In the genomic region with DNA sequence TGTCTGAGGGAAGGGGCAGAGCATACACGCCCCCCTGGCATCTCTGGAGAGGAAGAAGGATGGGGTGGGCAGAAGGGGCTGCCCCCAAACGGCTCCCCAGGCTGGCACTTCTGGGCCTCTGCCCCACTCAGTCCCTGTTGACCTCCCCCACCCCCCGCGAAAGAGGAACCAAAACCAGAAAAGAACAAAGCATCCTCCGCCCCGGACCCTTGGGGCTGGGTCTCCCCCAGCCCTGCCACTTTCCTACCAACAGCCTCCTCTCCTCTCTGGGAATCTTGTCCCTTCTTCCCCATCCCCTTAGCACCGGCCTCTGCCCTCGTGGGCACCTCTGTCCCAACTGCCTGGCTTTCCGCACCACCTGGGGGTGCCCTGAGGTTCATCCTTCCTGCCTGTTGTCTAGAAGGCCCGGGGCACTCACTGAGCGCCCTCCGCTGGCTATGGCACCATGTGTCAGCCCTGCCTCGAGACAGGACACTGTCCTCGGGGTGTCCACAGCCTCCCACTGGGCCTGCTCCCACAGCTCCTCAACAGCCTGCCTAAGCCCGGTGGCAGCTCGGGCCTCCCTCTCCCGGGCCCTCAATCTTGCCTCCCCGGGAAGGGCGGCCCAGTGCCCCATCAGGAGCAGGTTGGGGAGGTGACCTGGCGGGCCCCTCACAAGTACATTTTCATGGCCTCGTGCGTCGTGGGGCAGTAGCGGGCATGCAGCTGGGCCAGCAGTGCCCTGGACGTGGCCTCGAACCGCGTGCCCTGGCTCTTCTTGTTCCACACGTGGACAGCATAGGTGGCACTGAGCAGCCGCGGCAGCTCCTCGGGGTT, we compare ENCODE assay signal across 15 cellular contexts. TPM values are rescaled to one million over a fixed set of nuclear protein-coding genes. Genes with fewer than 3 reads are reported as not detected.
DNase-seq lines count a peak whose midpoint lies in the region; ATAC-seq and TF ChIP-seq lines count a peak whose summit lies in the region.
"Had no signal": no experiment of that assay in that cellular context is flagged by ENCODE, and none has a peak within 500 bp of the region (broad histone marks: within the 10 kb centered on the region; RNA-seq: fewer than 3 reads in every experiment).

No MANE protein-coding gene starts in this region.

- H3K4me2 ChIP-seq in Karpas-422 (ENCODE audit: low read depth, low read length, poor library complexity, severe bottlenecking): peak overlapping the region; percentile 72

- no peaks in the 10 kb centered on the region for H3K9me2 ChIP-seq in Karpas-422 (replicated peaks; ENCODE audit: insufficient read depth, low read length)

- no peaks in the 10 kb centered on the region for H3K9me3 Mint-ChIP-seq in stimulated activated naive B cell treated with anti-CD40 and anti-IgM and Interleukin-4, amounts not matched to agents 10 μg/mL and 1 μg/mL and 100 μg/mL, for 72 hours
- H3K9me3 Mint-ChIP-seq: activated naive CD8-positive, alpha-beta T cell treated with anti-CD3 and anti-CD28 coated beads, Interleukin-2, amount 10 ng/mL, durations not matched to agents 7 days and 5 days had no signal

- no peaks in the 10 kb centered on the region for H3K27me3 ChIP-seq in Karpas-422 (ENCODE audit: low read length)
- no peaks in the 10 kb centered on the region for H3K27me3 ChIP-seq in ovary

- H3K27ac ChIP-seq in Karpas-422 (ENCODE audit: low read length): no peak overlapping the region
- H3K27ac ChIP-seq in ovary: no peak overlapping the region

- H3K9ac ChIP-seq in Karpas-422 (ENCODE audit: low read length): peak overlapping the region; percentile 58

- H3K4me1 ChIP-seq in Karpas-422 (ENCODE audit: low read length) (peaks cover 25% of the 10 kb centered on the region), ovary (ENCODE audit: insufficient read depth) (peaks cover 14% of the 10 kb centered on the region)

- TF ChIP-seq EP300 in ovary (IDR thresholded peaks at IDR 0.05): no peak

- no peaks in the 10 kb centered on the region for H3K9me3 ChIP-seq in Karpas-422 (ENCODE audit: low read length)
- H3K9me3 ChIP-seq in ovary: no peaks in the 10 kb centered on the region

- peaks cover 0 to 3% of the 10 kb centered on the region in 2 donors for H3K36me3 Mint-ChIP-seq in stimulated activated naive B cell treated with anti-CD40 and anti-IgM and Interleukin-4, amounts not matched to agents 10 μg/mL and 1 μg/mL and 100 μg/mL, for 72 hours
- H3K36me3 Mint-ChIP-seq: activated CD8-positive, alpha-beta memory T cell treated with anti-CD3 and anti-CD28 coated beads, Interleukin-2, amount 10 ng/mL, durations not matched to agents 7 days and 5 days; activated naive CD8-positive, alpha-beta T cell treated with anti-CD3 and anti-CD28 coated beads, Interleukin-2, amount 10 ng/mL, durations not matched to agents 7 days and 5 days had no signal

- peak; percentile 66 for TF ChIP-seq CTCF in GM12874 (IDR thresholded peaks at IDR 0.05; ENCODE audit: insufficient read depth, low read depth, low read length)
- no peak for TF ChIP-seq CTCF in ovary (IDR thresholded peaks at IDR 0.05)

- peak overlapping the region; percentile 46 to 55 for H3K4me3 Mint-ChIP-seq in stimulated activated naive B cell treated with anti-CD40 and anti-IgM and Interleukin-4, amounts not matched to agents 10 μg/mL and 1 μg/mL and 100 μg/mL, for 72 hours
- H3K4me3 Mint-ChIP-seq: activated CD8-positive, alpha-beta memory T cell treated with anti-CD3 and anti-CD28 coated beads, Interleukin-2, amount 10 ng/mL, durations not matched to agents 7 days and 5 days; activated naive CD8-positive, alpha-beta T cell treated with anti-CD3 and anti-CD28 coated beads, Interleukin-2, amount 10 ng/mL, durations not matched to agents 7 days and 5 days had no signal

- intact Hi-C loops in ovary (cut with DNase I): loop anchor here in 1 of 4 donors (10.0 kb wide), 1 partner anchor 242 kb away; no protein-coding TSS in a partner anchor

- H3K27ac Mint-ChIP-seq in stimulated activated naive B cell treated with anti-CD40 and anti-IgM and Interleukin-4, amounts not matched to agents 10 μg/mL and 1 μg/mL and 100 μg/mL, for 72 hours: peak overlapping the region; percentile 89
- H3K27ac Mint-ChIP-seq: activated CD8-positive, alpha-beta memory T cell treated with anti-CD3 and anti-CD28 coated beads, Interleukin-2, amount 10 ng/mL, durations not matched to agents 7 days and 5 days; activated naive CD8-positive, alpha-beta T cell treated with anti-CD3 and anti-CD28 coated beads, Interleukin-2, amount 10 ng/mL, durations not matched to agents 7 days and 5 days had no signal

- WGBS in ovary, 3 donors: 86 to 90% (median 87%) methylated on average over 31 to 32 of the region's 32 CpGs

- DNase-seq in Karpas-422: peak; percentile 77
- DNase-seq in stimulated activated naive B cell treated with anti-CD40 and anti-IgM and Interleukin-4, amounts not matched to agents 10 μg/mL and 1 μg/mL and 100 μg/mL, for 72 hours: peak; percentile 17
- DNase-seq in ovary: no peak
- no peak for DNase-seq in T1000 (lab: John Stamatoyannopoulos, UW)
- no peak for DNase-seq in nucleus accumbens (lab: John Stamatoyannopoulos, UW)
- DNase-seq: activated CD8-positive, alpha-beta memory T cell treated with anti-CD3 and anti-CD28 coated beads, Interleukin-2, amount 10 ng/mL, durations not matched to agents 7 days and 5 days; activated naive CD8-positive, alpha-beta T cell treated with anti-CD3 and anti-CD28 coated beads, Interleukin-2, amount 10 ng/mL, durations not matched to agents 7 days and 5 days; NCI-H187; stimulated activated CD4-positive, alpha-beta T cell treated with anti-CD3 and anti-CD28 coated beads, Interleukin-2, amount 100 ng/mL, for 24 hours; stimulated activated naive CD8-positive, alpha-beta T cell treated with anti-CD3 and anti-CD28 coated beads, Interleukin-15, Interleukin-2, amounts not matched to agents 100 U/mL and 50 U/mL, for 24 hours had no signal

- H3K4me3 ChIP-seq in Karpas-422 (ENCODE audit: low read length) (peak overlapping the region; percentile 44; the same call in 1 of the 2 replicates), ovary (no peak overlapping the region)

- TF ChIP-seq POLR2A in ovary (IDR thresholded peaks at IDR 0.05): no peak

- peak overlapping the region; percentile 85 for H2AFZ ChIP-seq in Karpas-422 (ENCODE audit: low read length)

- no peaks in the 10 kb centered on the region for H3K27me3 Mint-ChIP-seq in stimulated activated naive B cell treated with anti-CD40 and anti-IgM and Interleukin-4, amounts not matched to agents 10 μg/mL and 1 μg/mL and 100 μg/mL, for 72 hours
- H3K27me3 Mint-ChIP-seq: activated CD8-positive, alpha-beta memory T cell treated with anti-CD3 and anti-CD28 coated beads, Interleukin-2, amount 10 ng/mL, durations not matched to agents 7 days and 5 days; activated naive CD8-positive, alpha-beta T cell treated with anti-CD3 and anti-CD28 coated beads, Interleukin-2, amount 10 ng/mL, durations not matched to agents 7 days and 5 days had no signal

- ATAC-seq in esophagus mucosa: peak; percentile 2
- peak; percentile 80 to 88 for ATAC-seq in stimulated activated naive B cell treated with anti-CD40 and anti-IgM and Interleukin-4, amounts not matched to agents 10 μg/mL and 1 μg/mL and 100 μg/mL, for 72 hours (replicated peaks)
- ATAC-seq in GM19397 (IDR thresholded peaks at IDR 0.05; ENCODE audit: unreplicated experiment): no peak
- ATAC-seq: activated CD8-positive, alpha-beta memory T cell treated with anti-CD3 and anti-CD28 coated beads, Interleukin-2, amount 10 ng/mL, durations not matched to agents 7 days and 5 days; left lobe of liver; stimulated activated naive CD8-positive, alpha-beta T cell treated with anti-CD3 and anti-CD28 coated beads, Interleukin-15, Interleukin-2, amounts not matched to agents 100 U/mL and 50 U/mL, for 24 hours had no signal

- no peaks in the 10 kb centered on the region for H4K20me1 ChIP-seq in Karpas-422 (ENCODE audit: insufficient read depth, low read depth, low read length)

- H3K79me2 ChIP-seq in Karpas-422 (ENCODE audit: low read length): no peaks in the 10 kb centered on the region

- H3K4me1 Mint-ChIP-seq in stimulated activated naive B cell treated with anti-CD40 and anti-IgM and Interleukin-4, amounts not matched to agents 10 μg/mL and 1 μg/mL and 100 μg/mL, for 72 hours: peaks cover 35 to 52% of the 10 kb centered on the region in 2 donors
- H3K4me1 Mint-ChIP-seq: activated CD8-positive, alpha-beta memory T cell treated with anti-CD3 and anti-CD28 coated beads, Interleukin-2, amount 10 ng/mL, durations not matched to agents 7 days and 5 days; activated naive CD8-positive, alpha-beta T cell treated with anti-CD3 and anti-CD28 coated beads, Interleukin-2, amount 10 ng/mL, durations not matched to agents 7 days and 5 days had no signal

- H3K36me3 ChIP-seq in Karpas-422 (ENCODE audit: insufficient read depth, low read length): no peaks in the 10 kb centered on the region
- H3K36me3 ChIP-seq in ovary: no peaks in the 10 kb centered on the region

RNA-seq across cellular contexts. Expression of a gene that starts 28.2 kb away (rescaled TPM):
- not detected in 2 replicates for total RNA-seq in Karpas-422 (2014; rRNA removed; shearing (Covaris generic); ENCODE audit: low replicate concordance)
- total RNA-seq in esophagus mucosa (14.3 TPM), ovary (10 to 100 TPM in 4 of 7 donors, 1 to 10 TPM in 3; 3.3 to 19.6 (median 11.7) TPM)
- polyA plus RNA-seq in ovary: 10 to 100 TPM in 1 of 2 donors, 1 to 10 TPM in 1; 2.0 to 12.1 TPM
- total RNA-seq: activated naive CD8-positive, alpha-beta T cell treated with anti-CD3 and anti-CD28 coated beads, Interleukin-2, amount 10 ng/mL, durations not matched to agents 7 days and 5 days; T-helper 1 cell treated with Interleukin-12 subunit alpha and Interleukin-12 subunit beta and Interleukin-4 antibody, amounts not matched to agents 30 ng/mL and 1 ng/mL, for 36 hours had no signal

RNA-seq across cellular contexts. Expression of a gene that starts 43.3 kb away (rescaled TPM):
- total RNA-seq in Karpas-422 (2014; rRNA removed; shearing (Covaris generic); ENCODE audit: low replicate concordance): 27.5 and 30.1 TPM in 2 replicates
- total RNA-seq in esophagus mucosa: 101 TPM
- 100 to 1,000 TPM in 5 of 7 donors, 10 to 100 TPM in 2; 56.9 to 279 (median 228) TPM for total RNA-seq in ovary
- polyA plus RNA-seq in ovary: 100 to 1,000 TPM; 224 to 231 TPM

RNA-seq across cellular contexts. Expression of a gene that starts 52.0 kb away (rescaled TPM):
- total RNA-seq in Karpas-422 (2014; rRNA removed; shearing (Covaris generic); ENCODE audit: low replicate concordance): not detected in 2 replicates
- total RNA-seq in esophagus mucosa (0.68 TPM), ovary (under 1 TPM in 5 of 7 donors, not detected in 2; 0.30 to 0.91 (median 0.54) TPM)
- not detected for polyA plus RNA-seq in ovary

Comparison
In these comparisons a context has a peak if more than half of its experiments do, and no peak if none do; other contexts are left out.
1. DNase-seq: peak in Karpas-422 (single experiment) and stimulated activated naive B cell treated with anti-CD40 and anti-IgM and Interleukin-4, amounts not matched to agents 10 μg/mL and 1 μg/mL and 100 μg/mL, for 72 hours (single experiment); none in ovary (0 of 5), T1000 (single experiment) and nucleus accumbens (0 of 56).